Comparison of ENCODE assay signal across 8 cellular contexts in the genomic region with DNA sequence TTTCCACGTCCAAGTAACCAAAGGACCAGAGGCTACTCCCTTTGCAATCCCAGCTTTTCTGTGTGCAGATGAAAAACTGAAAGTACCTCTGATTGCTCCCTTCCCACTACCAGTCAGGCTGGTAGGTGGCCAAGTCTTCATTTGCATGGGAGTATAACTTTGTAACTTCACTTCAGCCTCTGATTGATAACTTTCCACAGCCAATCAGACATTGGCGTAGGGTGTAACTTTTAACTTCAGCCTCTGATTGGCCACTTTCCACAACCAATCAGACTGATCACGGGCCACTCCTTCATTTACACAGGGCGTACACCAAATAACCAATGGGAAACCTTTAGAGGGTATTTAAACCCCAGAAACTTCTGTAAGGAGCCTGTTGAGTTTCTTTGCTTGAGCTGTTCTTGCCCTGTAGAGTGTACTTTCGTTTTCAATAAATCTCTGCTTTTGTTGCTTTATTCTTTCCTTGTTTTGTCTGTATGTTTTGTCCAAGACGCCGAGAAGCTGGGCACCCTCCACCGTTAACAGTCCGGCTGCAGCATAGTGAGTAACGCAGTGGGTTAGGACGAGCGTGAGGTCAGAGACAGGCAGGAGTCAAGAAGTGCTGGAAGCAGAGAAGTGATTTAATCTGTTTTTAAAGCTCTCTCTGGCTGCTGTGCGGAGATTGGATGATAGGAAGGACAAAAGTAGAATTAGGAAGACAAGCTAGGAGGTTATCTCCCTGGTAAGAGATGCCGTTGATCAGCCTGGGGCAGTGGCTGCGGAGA. TPM values are rescaled to one million over a fixed set of nuclear protein-coding genes. Genes with fewer than 3 reads are reported as not detected.
DNase-seq lines count a peak whose midpoint lies in the region; ATAC-seq, FAIRE-seq and TF ChIP-seq lines count a peak whose summit lies in the region.

No MANE protein-coding gene starts in this region.

- POLR2A ChIA-PET in CD4-positive, alpha-beta T cell (lab: Charles Lee): no interaction called here
- POLR2A ChIA-PET in H1 (lab: Charles Lee; ENCODE audit: partially characterized antibody): interaction anchor here (0.6 to 2.3 kb wide), 19 partner anchors 9 to 242 kb away, joined by 3 to 8 read pairs (median 3); partner anchors contain the start of gene FUBP3

- H3K4me3 ChIP-seq in HUES6 (ENCODE audit: low read depth, low read length) (peak overlapping the region; percentile 35), H1 (ENCODE audit: extremely low read depth in 1 of 4, insufficient read depth in 2 of 4, low read depth in 3 of 4, low read length in 4 of 4) (peak overlapping the region in 2 of 4 experiments; percentile 3 to 37; a peak in 2 of 8 replicates), mesendoderm (ENCODE audit: low read length) (no peak overlapping the region)

- TF ChIP-seq CTCF in CD4-positive, alpha-beta T cell (IDR thresholded peaks at IDR 0.05): no peak
- TF ChIP-seq CTCF in H1 (IDR thresholded peaks at IDR 0.05; ENCODE audit: control extremely low read depth in 1 of 3, insufficient read depth in 1 of 3, low read depth in 1 of 3, low read length in 3 of 3): no peak

- peak; percentile 62 for FAIRE-seq in H1 (lab: Jason Lieb, UNC)

- H2BK5ac ChIP-seq in H1 (ENCODE audit: low read depth, low read length): no peak overlapping the region; the same call in 1 of the 2 replicates
- no peak overlapping the region for H2BK5ac ChIP-seq in mesendoderm (ENCODE audit: low read length)

- H3K9ac ChIP-seq in HUES6 (ENCODE audit: low read length) (no peak overlapping the region), H1 (replicated peaks in 1 of 4; ENCODE audit: extremely low read depth in 1 of 4, low read depth in 3 of 4, low read length in 3 of 4) (no peak overlapping the region), mesendoderm (ENCODE audit: low read length) (peak overlapping the region; percentile 33)

- H3K36me3 ChIP-seq in HUES6 (ENCODE audit: control insufficient read depth, insufficient read depth, low read length) (peaks cover 2% of the 10 kb centered on the region), H1 (ENCODE audit: control insufficient read depth in 2 of 4, insufficient read depth in 4 of 4, low read length in 3 of 4) (peaks cover 0 to 2% (median 0%) of the 10 kb centered on the region in 4 experiments; a peak in 2 of 8 replicates), mesendoderm (ENCODE audit: control insufficient read depth, insufficient read depth, low read length) (no peaks in the 10 kb centered on the region)

- H3K56ac ChIP-seq in H1 (replicated peaks; ENCODE audit: insufficient read length, low read depth, low read length) (no peak overlapping the region), mesendoderm (ENCODE audit: low read length) (peak overlapping the region; percentile 49)

- H3K18ac ChIP-seq in H1 (ENCODE audit: extremely low read depth, low read length) (no peak overlapping the region), mesendoderm (ENCODE audit: low read length) (no peak overlapping the region)

- peak overlapping the region; percentile 81; the same call in 1 of the 2 replicates for H2AFZ ChIP-seq in H1 (ENCODE audit: low read length)

- H3K14ac ChIP-seq in H1 (ENCODE audit: insufficient read length): no peak overlapping the region

- peaks cover 9 to 16% of the 10 kb centered on the region in 2 experiments for H3K79me2 ChIP-seq in H1 (ENCODE audit: control insufficient read depth in 1 of 2, insufficient read depth in 2 of 2, low read length in 2 of 2)
- peaks cover 13% of the 10 kb centered on the region for H3K79me2 ChIP-seq in mesendoderm (ENCODE audit: control insufficient read depth, insufficient read depth, low read length)

- no peak for TF ChIP-seq EP300 in H1 (IDR thresholded peaks at IDR 0.05; ENCODE audit: borderline replicate concordance in 1 of 2, low read depth in 2 of 2, low read length in 2 of 2)

- peaks cover 2% of the 10 kb centered on the region for H3K79me1 ChIP-seq in H1 (ENCODE audit: low read depth, low read length)
- peaks cover 2% of the 10 kb centered on the region for H3K79me1 ChIP-seq in mesendoderm (ENCODE audit: low read length)

- peaks cover 32% of the 10 kb centered on the region for H3K4me1 Mint-ChIP-seq in CD4-positive, alpha-beta T cell (ENCODE audit: low read depth)

- H3K27me3 Mint-ChIP-seq in CD4-positive, alpha-beta T cell: peaks cover 2% of the 10 kb centered on the region

- H3K4me1 ChIP-seq in HUES6 (ENCODE audit: control insufficient read depth, insufficient read depth, low read length): peaks cover 14% of the 10 kb centered on the region
- peaks cover 4 to 6% (median 6%) of the 10 kb centered on the region in 4 experiments; a peak in 6 of 7 replicates for H3K4me1 ChIP-seq in H1 (replicated peaks in 1 of 4; ENCODE audit: control insufficient read depth in 3 of 4, insufficient read depth in 4 of 4, low read length in 3 of 4)
- H3K4me1 ChIP-seq in mesendoderm (ENCODE audit: control insufficient read depth, low read depth, low read length): peaks cover 5% of the 10 kb centered on the region

- peaks cover 4% of the 10 kb centered on the region for H3K9me3 ChIP-seq in CD4-positive, alpha-beta T cell (ENCODE audit: control insufficient read depth, low read length)
- H3K9me3 ChIP-seq in HUES6 (ENCODE audit: control insufficient read depth, insufficient read depth, low read depth, low read length) (peaks cover 3% of the 10 kb centered on the region; the same call in 1 of the 2 replicates), H1 (ENCODE audit: insufficient read depth in 2 of 2, low read depth in 1 of 2, low read length in 1 of 2) (peaks cover 0 to 3% of the 10 kb centered on the region in 2 experiments; a peak in 2 of 4 replicates)

- H4K8ac ChIP-seq in H1 (ENCODE audit: extremely low read depth, insufficient read depth, low read length): no peak overlapping the region; the same call in 1 of the 2 replicates
- H4K8ac ChIP-seq in mesendoderm (ENCODE audit: low read depth, low read length): no peak overlapping the region

- peaks cover 0 to 2% of the 10 kb centered on the region in 2 experiments for H4K20me1 ChIP-seq in H1 (replicated peaks in 1 of 2; ENCODE audit: control insufficient read depth in 1 of 2, insufficient read depth in 2 of 2, low read length in 2 of 2)

- no peak overlapping the region for H4K91ac ChIP-seq in H1 (replicated peaks; ENCODE audit: insufficient read length, low read length)

- no peak overlapping the region for H3K27ac ChIP-seq in CD4-positive, alpha-beta T cell (ENCODE audit: low read depth, low read length)
- no peak overlapping the region for H3K27ac ChIP-seq in HUES6 (ENCODE audit: low read depth, low read length)
- H3K27ac ChIP-seq in H1 (ENCODE audit: low read depth, low read length): no peak overlapping the region
- H3K27ac ChIP-seq in mesendoderm (ENCODE audit: low read depth, low read length): no peak overlapping the region

- intact Hi-C loops in CD4-positive, alpha-beta T cell (cut with DNase I, micrococcal nuclease): loop anchor here in 1 of 2 experiments (5.0 to 10.0 kb wide), 3 partner anchors 113 to 798 kb away; partner anchors contain the start of genes FUBP3 and NUP214

- peaks cover 10% of the 10 kb centered on the region for H3K23me2 ChIP-seq in H1 (ENCODE audit: low read depth, low read length)

- peak overlapping the region; percentile 32 for H3K4me3 Mint-ChIP-seq in CD4-positive, alpha-beta T cell

- WGBS in H1 (ENCODE audit: extremely low coverage in 1 of 2, insufficient coverage in 1 of 2, insufficient read length in 1 of 2, insufficient replicate concordance in 2 of 2, low coverage in 1 of 2, low lambda C conversion rate in 2 of 2, missing lambda C conversion rate in 1 of 2), 2 experiments: 70% methylated on average over 15 of the region's 15 CpGs; no CpG with 5 or more reads in 1 of the 2 experiments
- no CpG with 5 or more reads among the region's 15 CpGs for WGBS in mesendoderm (ENCODE audit: extremely low coverage, insufficient coverage, low lambda C conversion rate)

- H4K5ac ChIP-seq in H1 (ENCODE audit: insufficient read length, low read depth, low read length) (no peak overlapping the region), mesendoderm (ENCODE audit: low read length) (peak overlapping the region; percentile 49)

- no peak overlapping the region for H2BK20ac ChIP-seq in H1 (ENCODE audit: low read length)

- H3K9me3 Mint-ChIP-seq in CD4-positive, alpha-beta T cell: no peaks in the 10 kb centered on the region

- H3K4me2 ChIP-seq in H1 (ENCODE audit: insufficient read depth in 1 of 2, low read depth in 2 of 2, low read length in 2 of 2): peak overlapping the region; percentile 43 to 47
- H3K4me2 ChIP-seq in mesendoderm (ENCODE audit: low read length): no peak overlapping the region

- ATAC-seq in CD4-positive, alpha-beta T cell (ENCODE audit: poor library complexity): no peak
- ATAC-seq in GM18517 (IDR thresholded peaks at IDR 0.05; ENCODE audit: unreplicated experiment): no peak
- ATAC-seq in GM21423 (IDR thresholded peaks at IDR 0.05; ENCODE audit: unreplicated experiment): no peak
- no peak for ATAC-seq in HG02678 (IDR thresholded peaks at IDR 0.05; ENCODE audit: unreplicated experiment)

- peak in 1 of 2 experiments; percentile 66; a peak in 2 of 3 replicates for TF ChIP-seq POLR2A in H1 (IDR thresholded peaks at IDR 0.05; ENCODE audit: control extremely low read depth in 1 of 2, low read depth in 2 of 2, low read length in 2 of 2)

- no peak overlapping the region for H3K27ac Mint-ChIP-seq in CD4-positive, alpha-beta T cell

- H3K27me3 ChIP-seq in CD4-positive, alpha-beta T cell (ENCODE audit: control insufficient read depth, insufficient read depth, low read length): no peaks in the 10 kb centered on the region
- H3K27me3 ChIP-seq in HUES6 (ENCODE audit: control insufficient read depth, insufficient read depth, low read length): no peaks in the 10 kb centered on the region
- no peaks in the 10 kb centered on the region for H3K27me3 ChIP-seq in H1 (replicated peaks in 1 of 4; ENCODE audit: control insufficient read depth in 3 of 4, extremely low read depth in 1 of 4, insufficient read depth in 3 of 4, low read length in 3 of 4)
- H3K27me3 ChIP-seq in mesendoderm (ENCODE audit: insufficient read depth, low read length, poor library complexity): no peaks in the 10 kb centered on the region

- DNase-seq in CD4-positive, alpha-beta T cell: no peak
- peak; percentile 54 for DNase-seq in OCI-M2 (lab: John Stamatoyannopoulos, UW; ENCODE audit: unreplicated experiment)
- DNase-seq in H1 (ENCODE audit: low read depth in 1 of 2, low spot score in 2 of 2): no peak
- peak; percentile 93 for DNase-seq in mesendoderm

- 0 out of 2 replicates have a peak overlapping the region, but pooled peaks have one; percentile 71 for H2BK12ac ChIP-seq in H1 (ENCODE audit: low read depth, low read length)

- H2AK5ac ChIP-seq in H1 (ENCODE audit: low read depth, low read length) (0 out of 2 replicates have a peak overlapping the region, but pooled peaks have one; percentile 2), mesendoderm (ENCODE audit: low read length) (peak overlapping the region; percentile 67)

- H2BK15ac ChIP-seq in H1 (ENCODE audit: low read length) (peak overlapping the region; percentile 88; the same call in 1 of the 2 replicates), mesendoderm (replicated peaks; ENCODE audit: low read depth) (no peak overlapping the region)

- H3K36me3 Mint-ChIP-seq in CD4-positive, alpha-beta T cell (ENCODE audit: low read depth): peaks cover 8% of the 10 kb centered on the region

- CTCF ChIA-PET in CD4-positive, alpha-beta T cell (lab: Charles Lee): interaction anchor here (1.3 kb wide), 1 partner anchor 11 kb away, joined by 3 read pairs; no protein-coding TSS in a partner anchor
- CTCF ChIA-PET in H1 (lab: Charles Lee; ENCODE audit: partially characterized antibody): interaction anchor here (0.8 to 5.6 kb wide), 10 partner anchors 8 to 238 kb away, joined by 3 to 36 read pairs (median 4); no protein-coding TSS in a partner anchor

- no peak for TF ChIP-seq RAD21 in H1 (IDR thresholded peaks at IDR 0.05 in 1 of 2, conservative IDR thresholded peaks at IDR 0.05 in 1 of 2; ENCODE audit: low read depth in 2 of 2, low read length in 2 of 2)

- H2BK120ac ChIP-seq in H1 (replicated peaks; ENCODE audit: low read depth, low read length): no peak overlapping the region
- H2BK120ac ChIP-seq in mesendoderm (ENCODE audit: low read depth, low read length): no peak overlapping the region

- no peak overlapping the region for H3K4ac ChIP-seq in H1 (replicated peaks; ENCODE audit: insufficient read length, low read depth, low read length)
- no peak overlapping the region for H3K4ac ChIP-seq in mesendoderm (ENCODE audit: low read depth, low read length)

- H3K23ac ChIP-seq in H1 (ENCODE audit: insufficient read length): no peak overlapping the region
- H3K23ac ChIP-seq in mesendoderm (ENCODE audit: low read length): no peak overlapping the region

RNA-seq across cellular contexts. Expression of gene EXOSC2, which starts 3.5 kb away (rescaled TPM):
- 10 to 100 TPM; 49.2 to 50.2 TPM for total RNA-seq in CD4-positive, alpha-beta T cell
- 84.3 and 93.6 TPM in 2 replicates for total RNA-seq in H1 (2021; fragmentation: NEBNext Ultra II Directional; extraction: Animal tissue kit (Norgen Biotek cat#: 25700))
- polyA plus RNA-seq in H1 (2011; rRNA removed): 39.3 and 47.8 TPM in 2 replicates
- polyA plus RNA-seq in H1 (2011; cell fraction: cytosol; rRNA removed): 67.9 TPM
- polyA plus RNA-seq in H1 (2011; cell fraction: nucleus; rRNA removed): 45.9 TPM
- 65.5 to 78.6 TPM (median 69.6 TPM) in 4 replicates for polyA plus RNA-seq in H1 (2012, experiment 1 of 2)
- 24.0 TPM for polyA plus RNA-seq in H1 (2012, experiment 2 of 2)
- 34.7 TPM for polyA plus RNA-seq in H1 (2013, experiment 1 of 2)
- polyA plus RNA-seq in H1 (2013, experiment 2 of 2): 33.1 TPM
- polyA minus RNA-seq in H1 (2011; rRNA and poly(A)+ RNA removed): 96.3 and 109 TPM in 2 replicates
- polyA minus RNA-seq in H1 (2011; cell fraction: cytosol; rRNA and poly(A)+ RNA removed): 41.5 TPM
- 62.0 TPM for polyA minus RNA-seq in H1 (2011; cell fraction: nucleus; rRNA and poly(A)+ RNA removed)
- polyA plus RNA-seq in mesendoderm (2013, experiment 1 of 2): 35.1 TPM
- polyA plus RNA-seq in mesendoderm (2013, experiment 2 of 2): 35.8 TPM

RNA-seq across cellular contexts. Expression of gene PRDM12, which starts 25.7 kb away (rescaled TPM):
- total RNA-seq in CD4-positive, alpha-beta T cell: under 1 TPM in 1 of 2 experiments, not detected in 1; 0.14 TPM
- 0.13 and 0.22 TPM in 2 replicates for total RNA-seq in H1 (2021; fragmentation: NEBNext Ultra II Directional; extraction: Animal tissue kit (Norgen Biotek cat#: 25700))
- polyA plus RNA-seq in H1 (2011; rRNA removed): 0.14 and 0.20 TPM in 2 replicates
- polyA plus RNA-seq in H1 (2011; cell fraction: cytosol; rRNA removed): 0.08 TPM
- 0.26 TPM for polyA plus RNA-seq in H1 (2011; cell fraction: nucleus; rRNA removed)
- 0.11 to 0.19 TPM (median 0.13 TPM) in 3 of 4 replicates, not detected in the other for polyA plus RNA-seq in H1 (2012, experiment 1 of 2)
- polyA plus RNA-seq in H1 (2012, experiment 2 of 2): 0.14 TPM
- polyA plus RNA-seq in H1 (2013, experiment 1 of 2): 0.02 TPM
- polyA plus RNA-seq in H1 (2013, experiment 2 of 2): 0.06 TPM
- 0.07 TPM in 1 of 2 replicates, not detected in the other for polyA minus RNA-seq in H1 (2011; rRNA and poly(A)+ RNA removed)
- not detected for polyA minus RNA-seq in H1 (2011; cell fraction: cytosol; rRNA and poly(A)+ RNA removed)
- polyA minus RNA-seq in H1 (2011; cell fraction: nucleus; rRNA and poly(A)+ RNA removed): not detected
- 0.01 TPM for polyA plus RNA-seq in mesendoderm (2013, experiment 1 of 2)
- polyA plus RNA-seq in mesendoderm (2013, experiment 2 of 2): 0.01 TPM

Comparison
In these comparisons a context has a peak if more than half of its experiments do, and no peak if none do; other contexts are left out.
1. DNase-seq: peak in OCI-M2 (single experiment) and mesendoderm (single experiment); none in CD4-positive, alpha-beta T cell (0 of 10) and H1 (0 of 2).